8 cellular contexts compared by ENCODE assay signal in the genomic region with DNA sequence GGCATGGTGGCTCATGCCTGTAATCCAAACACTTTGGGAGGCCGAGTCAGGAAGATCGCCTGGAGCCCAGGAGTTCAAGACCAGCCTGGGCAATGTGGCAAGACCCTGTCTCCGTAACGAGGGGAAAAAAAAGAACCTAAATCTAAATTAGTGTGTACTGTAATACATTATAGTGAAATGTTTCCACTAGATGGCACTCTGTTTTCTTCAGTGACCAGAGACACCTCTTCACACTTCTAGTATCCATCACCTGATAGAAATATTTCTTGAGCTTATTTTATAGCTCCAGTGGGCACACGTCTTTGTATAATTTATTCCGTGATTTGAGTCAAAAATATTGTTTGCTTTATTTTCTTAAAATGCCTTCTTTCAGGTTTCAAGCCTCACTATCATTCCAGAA.
DNase-seq lines count a peak whose midpoint lies in the region; ATAC-seq, FAIRE-seq and TF ChIP-seq lines count a peak whose summit lies in the region.

No MANE protein-coding gene starts in this region.

- no peak for DNase-seq in CD14-positive monocyte (ENCODE audit: low spot score)
- DNase-seq in NCI-H226, result peak; percentile 33
- DNase-seq in bronchial epithelial cell (ENCODE audit: low read depth), result peak; percentile 59
- DNase-seq in osteoblast (ENCODE audit: insufficient read length, low spot score, missing footprints), result no peak
- DNase-seq in GM03348 (ENCODE audit: low spot score), result no peak
- no peak for DNase-seq in stomach

- H3K79me2 ChIP-seq in osteoblast (ENCODE audit: insufficient read depth, low read length), result peaks cover 72% of the 10 kb centered on the region

- no peaks in the 10 kb centered on the region for H3K9me3 ChIP-seq in osteoblast (ENCODE audit: low read depth, low read length)
- no peaks in the 10 kb centered on the region for H3K9me3 ChIP-seq in stomach

- H3K27me3 Mint-ChIP-seq in CD14-positive monocyte (ENCODE audit: low read depth in 3 of 3), result peaks cover 0 to 45% (median 0%) of the 10 kb centered on the region in 3 donors

- 37 to 54% (median 40%) methylated on average over 6 of the region's 6 CpGs for WGBS in stomach, 5 donors

- no peak for TF ChIP-seq EP300 in stomach (IDR thresholded peaks at IDR 0.05)

- FAIRE-seq in bronchial epithelial cell (lab: Jason Lieb, UNC), result no peak

- peak overlapping the region; percentile 38 for H3K4me2 ChIP-seq in osteoblast (ENCODE audit: insufficient read depth, low read length)

- H2AFZ ChIP-seq in osteoblast (ENCODE audit: low read length), result no peak overlapping the region

- H3K27me3 ChIP-seq in bronchial epithelial cell (ENCODE audit: control insufficient read depth, insufficient read depth, low read length) (no peaks in the 10 kb centered on the region), osteoblast (ENCODE audit: insufficient read depth, low read length) (peaks cover 31% of the 10 kb centered on the region), stomach (peaks cover 0 to 8% (median 0%) of the 10 kb centered on the region in 3 donors)

- peak overlapping the region in 4 of 7 donors; percentile 8 to 68 (median 40) for H3K27ac Mint-ChIP-seq in CD14-positive monocyte

- peaks cover 0 to 2% (median 0%) of the 10 kb centered on the region in 7 donors for H3K9me3 Mint-ChIP-seq in CD14-positive monocyte

- ATAC-seq in GM18868 (IDR thresholded peaks at IDR 0.05; ENCODE audit: unreplicated experiment), result peak; percentile 51
- ATAC-seq in HG02970 (IDR thresholded peaks at IDR 0.05; ENCODE audit: low FRiP score, unreplicated experiment), result no peak

- H3K4me1 Mint-ChIP-seq in CD14-positive monocyte, result peaks cover 33% of the 10 kb centered on the region

- H3K4me1 ChIP-seq in osteoblast (ENCODE audit: insufficient read depth, low read length) (peaks cover 59% of the 10 kb centered on the region), stomach (peaks cover 0 to 6% (median 0%) of the 10 kb centered on the region in 4 donors)

- H3K4me3 ChIP-seq in bronchial epithelial cell (ENCODE audit: low read depth, low read length) (no peak overlapping the region), osteoblast (ENCODE audit: insufficient read depth, low read length) (peak overlapping the region; percentile 11), stomach (no peak overlapping the region)

- no peaks in the 10 kb centered on the region for H3K36me3 ChIP-seq in bronchial epithelial cell (ENCODE audit: control insufficient read depth, insufficient read depth, low read length)
- peaks cover 2% of the 10 kb centered on the region for H3K36me3 ChIP-seq in osteoblast (ENCODE audit: insufficient read depth, low read length)
- no peaks in the 10 kb centered on the region for H3K36me3 ChIP-seq in stomach

- H3K4me3 Mint-ChIP-seq in CD14-positive monocyte, result peak overlapping the region in 1 of 2 donors; percentile 30

- intact Hi-C loops in CD14-positive monocyte (cut with micrococcal nuclease), result loop anchor here in 1 of 2 donors (10.0 kb wide), 1 partner anchor 47 kb away; no protein-coding TSS in a partner anchor
- intact Hi-C loops in stomach (cut with DNase I; ENCODE audit: low total_unique reads), result no loop called here

- H4K20me1 ChIP-seq in osteoblast (ENCODE audit: insufficient read depth, low read length), result no peaks in the 10 kb centered on the region

- H3K27ac ChIP-seq in osteoblast (ENCODE audit: low read depth, low read length) (peak overlapping the region; percentile 62), stomach (no peak overlapping the region)

- peak; percentile 59 for TF ChIP-seq CTCF in CD14-positive monocyte (IDR thresholded peaks at IDR 0.05)
- peak; percentile 20 for TF ChIP-seq CTCF in bronchial epithelial cell (IDR thresholded peaks at IDR 0.05; ENCODE audit: insufficient read depth, low read length, severe bottlenecking)
- peak; percentile 53 for TF ChIP-seq CTCF in osteoblast (IDR thresholded peaks at IDR 0.05; ENCODE audit: extremely low read depth, low read depth, low read length)
- peak in 3 of 7 experiments; percentile 6 to 28 (median 12) for TF ChIP-seq CTCF in stomach (IDR thresholded peaks at IDR 0.05)

- no peak for TF ChIP-seq POLR2A in stomach (IDR thresholded peaks at IDR 0.05)

- H3K36me3 Mint-ChIP-seq in CD14-positive monocyte, result peaks cover 0 to 1% of the 10 kb centered on the region in 2 donors

Comparison
In these comparisons a context has a peak if more than half of its experiments do, and no peak if none do; other contexts are left out.
1. DNase-seq: peak in NCI-H226 (single experiment) and bronchial epithelial cell (single experiment); none in CD14-positive monocyte (single experiment), osteoblast (single experiment), GM03348 (single experiment) and stomach (single experiment).